Comparison of ENCODE assay signal across 15 cellular contexts in the genomic region with DNA sequence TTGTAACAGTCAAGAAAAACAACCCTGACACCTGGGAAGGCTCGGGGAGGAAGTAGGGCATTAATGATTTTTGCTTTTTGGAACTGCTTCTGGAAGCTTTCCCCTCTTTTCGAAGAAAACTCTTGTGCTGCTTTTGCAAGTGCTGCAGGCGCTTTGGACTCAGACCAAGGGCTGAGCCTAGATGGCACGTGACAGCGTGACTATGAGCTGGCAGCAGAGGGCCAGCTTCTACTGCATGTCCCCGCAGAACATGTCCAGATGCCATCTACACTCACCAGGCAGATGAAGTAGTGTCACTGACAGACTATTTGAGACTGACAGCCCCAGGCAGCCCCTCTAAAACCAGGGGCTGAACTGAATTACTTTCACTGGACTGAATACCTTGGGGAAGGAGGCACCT. TPM values are rescaled to one million over a fixed set of nuclear protein-coding genes. Genes with fewer than 3 reads are reported as not detected.
A peak's percentile ranks its signal among the peaks of the same experiment; 100 is the strongest.
DNase-seq lines count a peak whose midpoint lies in the region; TF ChIP-seq lines count a peak whose summit lies in the region.
"Had no signal": no experiment of that assay in that cellular context is flagged by ENCODE, and none has a peak within 500 bp of the region (broad histone marks: within the 10 kb centered on the region; RNA-seq: fewer than 3 reads in every experiment).

No MANE protein-coding gene starts in this region.

- TF ChIP-seq CTCF in GM13977 (IDR thresholded peaks at IDR 0.05; ENCODE audit: extremely low read depth, insufficient read depth, missing control alignments), result no peak

- DNase-seq in AG08395 (ENCODE audit: low spot score), result peak; percentile 58
- DNase-seq in LHCN-M2 (ENCODE audit: low read depth), result peak; percentile 36
- DNase-seq in caudate nucleus (lab: John Stamatoyannopoulos, UW), result peak in 49 of 61 donors; percentile 0 to 63 (median 15)
- peak; percentile 21 for DNase-seq in medulla oblongata (ENCODE audit: extremely low spot score)
- no peak for DNase-seq in GM13977 (ENCODE audit: low spot score)
- no peak for DNase-seq in stimulated activated CD4-positive, alpha-beta T cell treated with anti-CD3 and anti-CD28 coated beads, Interleukin-15, amount 100 ng/mL, for 24 hours
- DNase-seq in NCI-H2227 treated with DMSO at 0.1 percent for 48 hours (lab: John Stamatoyannopoulos, UW), result no peak
- DNase-seq in NOMO-1 treated with DMSO at 0.1 percent for 48 hours (lab: John Stamatoyannopoulos, UW; ENCODE audit: unreplicated experiment), result no peak
- DNase-seq: activated B cell treated with CpG ODN at 0.5 μM for 24 hours; central memory CD4-positive, alpha-beta T cell; kidney; NCI-H2171 treated with DMSO at 0.1 percent for 48 hours had no signal

- in situ Hi-C loops in GM13977 (cut with MboI; ENCODE audit: low pct_unique_long_range_greater_than_20kb, low sequenced_read_pairs, unreplicated experiment), result no loop called here

- H3K27ac ChIP-seq in caudate nucleus (ENCODE audit: low read depth, low read length), result no peak overlapping the region
- H3K27ac ChIP-seq: esophagus muscularis mucosa had no signal

RNA-seq across cellular contexts. Expression of gene NR0B1, which starts 6.2 kb away (rescaled TPM):
- not detected in 2 replicates for total RNA-seq in LHCN-M2 (2014; rRNA removed)
- not detected for polyA plus RNA-seq in LHCN-M2 (2012)
- total RNA-seq: activated B cell treated with CpG ODN at 0.5 μM for 24 hours; activated T-helper 2 cell treated with anti-CD3 and anti-CD28 coated beads, Interferon-gamma antibody, Interleukin-2, Interleukin-4, amounts not matched to agents 10 μg/mL and 5 μg/mL and 100 μg/mL, durations not matched to agents 14 hours and 24 hours and 36 hours; esophagus muscularis mucosa had no signal

RNA-seq across cellular contexts. Expression of gene MAGEB1, which starts 56.0 kb away (rescaled TPM):
- total RNA-seq in LHCN-M2 (2014; rRNA removed), result not detected in 2 replicates
- polyA plus RNA-seq in LHCN-M2 (2012), result not detected
- total RNA-seq: activated B cell treated with CpG ODN at 0.5 μM for 24 hours; activated T-helper 2 cell treated with anti-CD3 and anti-CD28 coated beads, Interferon-gamma antibody, Interleukin-2, Interleukin-4, amounts not matched to agents 10 μg/mL and 5 μg/mL and 100 μg/mL, durations not matched to agents 14 hours and 24 hours and 36 hours; esophagus muscularis mucosa; kidney; omental fat pad had no signal

Comparison
In these comparisons a context has a peak if more than half of its experiments do, and no peak if none do; other contexts are left out.
1. DNase-seq: peak in AG08395 (single experiment), LHCN-M2 (single experiment), caudate nucleus (49 of 61) and medulla oblongata (single experiment); none in GM13977 (single experiment), stimulated activated CD4-positive, alpha-beta T cell treated with anti-CD3 and anti-CD28 coated beads, Interleukin-15, amount 100 ng/mL, for 24 hours (single experiment), NCI-H2227 treated with DMSO at 0.1 percent for 48 hours (single experiment) and NOMO-1 treated with DMSO at 0.1 percent for 48 hours (single experiment).